ENCODE assay signal across 8 cellular contexts in genomic region chr19:58356236-58356970, GRCh38. TPM values are rescaled to one million over a fixed set of nuclear protein-coding genes. Genes with fewer than 3 reads are reported as not detected.
DNase-seq lines count a peak whose midpoint lies in the region; ATAC-seq lines count a peak whose summit lies in the region.
"Had no signal": no experiment of that assay in that cellular context is flagged by ENCODE, and none has a peak within 500 bp of the region (broad histone marks: within the 10 kb centered on the region; RNA-seq: fewer than 3 reads in every experiment).

No MANE protein-coding gene starts in this region.

- H3K4me1 Mint-ChIP-seq in T-helper 2 cell treated with Interferon-gamma antibody and Interleukin-4, amounts not matched to agents 5 μg/mL and 100 μg/mL, for 36 hours (ENCODE audit: low read depth) = no peaks in the 10 kb centered on the region

- H3K9me3 Mint-ChIP-seq in T-helper 2 cell treated with Interferon-gamma antibody and Interleukin-4, amounts not matched to agents 5 μg/mL and 100 μg/mL, for 36 hours = no peaks in the 10 kb centered on the region

- H3K4me3 Mint-ChIP-seq in T-helper 2 cell treated with Interferon-gamma antibody and Interleukin-4, amounts not matched to agents 5 μg/mL and 100 μg/mL, for 36 hours = peak overlapping the region; percentile 38

- H3K27ac Mint-ChIP-seq in T-helper 2 cell treated with Interferon-gamma antibody and Interleukin-4, amounts not matched to agents 5 μg/mL and 100 μg/mL, for 36 hours = no peak overlapping the region

- peaks cover 6% of the 10 kb centered on the region for H3K36me3 Mint-ChIP-seq in T-helper 2 cell treated with Interferon-gamma antibody and Interleukin-4, amounts not matched to agents 5 μg/mL and 100 μg/mL, for 36 hours (ENCODE audit: low read depth)

- peaks cover 4% of the 10 kb centered on the region for H3K27me3 Mint-ChIP-seq in T-helper 2 cell treated with Interferon-gamma antibody and Interleukin-4, amounts not matched to agents 5 μg/mL and 100 μg/mL, for 36 hours (ENCODE audit: low read depth)

- DNase-seq in T-helper 2 cell treated with Interferon-gamma antibody and Interleukin-4, amounts not matched to agents 5 μg/mL and 100 μg/mL, for 36 hours (ENCODE audit: low spot score) = peak; percentile 24
- DNase-seq in stimulated activated CD8-positive, alpha-beta memory T cell treated with anti-CD3 and anti-CD28 coated beads, Interleukin-4, amount 100 ng/mL, for 48 hours = peak; percentile 45
- DNase-seq in amniotic stem cell (lab: John Stamatoyannopoulos, UW) = no peak
- DNase-seq: islet precursor cell, SJCRH30 had no signal

- ATAC-seq in esophagus mucosa (peak; percentile 5), GM21381 (IDR thresholded peaks at IDR 0.05; ENCODE audit: unreplicated experiment) (no peak), GM21723 (IDR thresholded peaks at IDR 0.05; ENCODE audit: unreplicated experiment) (no peak)

RNA-seq across cellular contexts. Expression of gene A1BG, which starts 3.1 kb away (rescaled TPM):
- 3.5 TPM for total RNA-seq in esophagus mucosa

RNA-seq across cellular contexts. Expression of gene ZNF497, which starts 6.1 kb away (rescaled TPM):
- total RNA-seq in esophagus mucosa = 1.1 TPM

RNA-seq across cellular contexts. Expression of gene ZNF837, which starts 24.4 kb away (rescaled TPM):
- 2.7 TPM for total RNA-seq in esophagus mucosa

RNA-seq across cellular contexts. Expression of gene ZSCAN22, which starts 29.6 kb away (rescaled TPM):
- 2.5 TPM for total RNA-seq in esophagus mucosa

RNA-seq across cellular contexts. Expression of gene RPS5, which starts 30.7 kb away (rescaled TPM):
- 1,223 TPM for total RNA-seq in esophagus mucosa
